Comparison of ENCODE assay signal across 9 cellular contexts in genomic region chr3:195450731-195451229, GRCh38. TPM values are rescaled to one million over a fixed set of nuclear protein-coding genes. Genes with fewer than 3 reads are reported as not detected.
DNase-seq lines count a peak whose midpoint lies in the region; FAIRE-seq and TF ChIP-seq lines count a peak whose summit lies in the region.
"Had no signal": no experiment of that assay in that cellular context is flagged by ENCODE, and none has a peak within 500 bp of the region (broad histone marks: within the 10 kb centered on the region; RNA-seq: fewer than 3 reads in every experiment).

No MANE protein-coding gene starts in this region.

- H3K9me3 ChIP-seq in esophagus (ENCODE audit: control insufficient read depth in 2 of 2, insufficient read depth in 1 of 2, low read depth in 1 of 2, low read length in 1 of 2) (no peaks in the 10 kb centered on the region), osteoblast (ENCODE audit: low read depth, low read length) (no peaks in the 10 kb centered on the region), ascending aorta (no peaks in the 10 kb centered on the region), colonic mucosa (no peaks in the 10 kb centered on the region)

- TF ChIP-seq CTCF in D721Med (IDR thresholded peaks at IDR 0.05; ENCODE audit: insufficient read depth, missing control alignments) (no peak), osteoblast (IDR thresholded peaks at IDR 0.05; ENCODE audit: extremely low read depth, low read depth, low read length) (no peak), GM13977 (IDR thresholded peaks at IDR 0.05; ENCODE audit: extremely low read depth, insufficient read depth, missing control alignments) (no peak), ascending aorta (IDR thresholded peaks at IDR 0.05) (no peak), colonic mucosa (IDR thresholded peaks at IDR 0.05) (no peak)

- no peak overlapping the region for H3K9ac ChIP-seq in colonic mucosa (ENCODE audit: low read depth in 2 of 2, low read length in 2 of 2)

- H4K20me1 ChIP-seq in osteoblast (ENCODE audit: insufficient read depth, low read length) = no peaks in the 10 kb centered on the region

- WGBS in esophagus, 2 donors = 41 to 54% methylated on average over 5 of the region's 5 CpGs

- no peaks in the 10 kb centered on the region for H3K79me2 ChIP-seq in osteoblast (ENCODE audit: insufficient read depth, low read length)

- intact Hi-C loops in ascending aorta (cut with DNase I) = no loop called here
- intact Hi-C loops in colonic mucosa (cut with DNase I) = no loop called here

- H3K4me3 ChIP-seq in esophagus (ENCODE audit: low read depth in 1 of 2, low read length in 2 of 2) (no peak overlapping the region), osteoblast (ENCODE audit: insufficient read depth, low read length) (no peak overlapping the region), ascending aorta (no peak overlapping the region), colonic mucosa (no peak overlapping the region)

- H3K27ac ChIP-seq in esophagus (ENCODE audit: low read depth in 2 of 2, low read length in 1 of 2) (peak overlapping the region; percentile 12 to 70), osteoblast (ENCODE audit: low read depth, low read length) (no peak overlapping the region), ascending aorta (no peak overlapping the region), colonic mucosa (no peak overlapping the region)

- no peak overlapping the region for H3K4me2 ChIP-seq in osteoblast (ENCODE audit: insufficient read depth, low read length)

- H3K36me3 ChIP-seq in esophagus (ENCODE audit: control insufficient read depth in 2 of 2, insufficient read depth in 2 of 2, low read length in 1 of 2) = no peaks in the 10 kb centered on the region
- H3K36me3 ChIP-seq in osteoblast (ENCODE audit: insufficient read depth, low read length) = no peaks in the 10 kb centered on the region
- no peaks in the 10 kb centered on the region for H3K36me3 ChIP-seq in ascending aorta
- no peaks in the 10 kb centered on the region for H3K36me3 ChIP-seq in colonic mucosa

- peak overlapping the region; percentile 87 for H2AFZ ChIP-seq in osteoblast (ENCODE audit: low read length)

- in situ Hi-C loops in GM13977 (cut with MboI; ENCODE audit: low pct_unique_long_range_greater_than_20kb, low sequenced_read_pairs, unreplicated experiment) = no loop called here

- H3K27me3 ChIP-seq in esophagus (ENCODE audit: control insufficient read depth in 1 of 2, insufficient read depth in 2 of 2, low read length in 2 of 2) (no peaks in the 10 kb centered on the region), osteoblast (ENCODE audit: insufficient read depth, low read length) (peaks cover 2% of the 10 kb centered on the region), ascending aorta (no peaks in the 10 kb centered on the region), colonic mucosa (no peaks in the 10 kb centered on the region)

- FAIRE-seq in D721Med (lab: Jason Lieb, UNC) = no peak
- FAIRE-seq: HTR-8/SVneo had no signal

- H3K4me1 ChIP-seq in esophagus (ENCODE audit: control insufficient read depth in 2 of 2, insufficient read depth in 2 of 2, low read length in 1 of 2) = no peaks in the 10 kb centered on the region
- no peaks in the 10 kb centered on the region for H3K4me1 ChIP-seq in osteoblast (ENCODE audit: insufficient read depth, low read length)
- H3K4me1 ChIP-seq in ascending aorta = no peaks in the 10 kb centered on the region
- no peaks in the 10 kb centered on the region for H3K4me1 ChIP-seq in colonic mucosa

- peak; percentile 35 for DNase-seq in D721Med (ENCODE audit: insufficient read length, low spot score)
- peak; percentile 66 for DNase-seq in NCI-H2171 (lab: John Stamatoyannopoulos, UW)
- peak; percentile 79 for DNase-seq in osteoblast (ENCODE audit: insufficient read length, low spot score, missing footprints)
- no peak for DNase-seq in GM13977 (ENCODE audit: low spot score)
- DNase-seq in ascending aorta (ENCODE audit: low spot score in 2 of 2) = no peak
- DNase-seq in SK-N-DZ (ENCODE audit: low spot score) = no peak
- DNase-seq in colonic mucosa = no peak

RNA-seq across cellular contexts. Expression of gene ACAP2, which starts 8.0 kb away (rescaled TPM):
- 10 to 100 TPM; 11.9 to 12.5 TPM for polyA plus RNA-seq in esophagus
- 115 and 121 TPM in 2 replicates for total RNA-seq in osteoblast
- total RNA-seq in ascending aorta = 20.4 TPM
- 22.6 and 26.1 TPM in 2 replicates for polyA plus RNA-seq in SK-N-DZ (2014; cell fraction: cytosol; rRNA removed)
- polyA plus RNA-seq in SK-N-DZ (2014; cell fraction: nucleus; rRNA removed) = 22.9 and 24.5 TPM in 2 replicates
- total RNA-seq in colonic mucosa = 10 to 100 TPM; 48.8 to 62.4 TPM

Comparison
In these comparisons a context has a peak if more than half of its experiments do, and no peak if none do; other contexts are left out.
1. DNase-seq: peak in D721Med (single experiment), NCI-H2171 (single experiment) and osteoblast (single experiment); none in GM13977 (single experiment), ascending aorta (0 of 2), SK-N-DZ (single experiment) and colonic mucosa (single experiment).
2. H3K27ac ChIP-seq: peak in esophagus (2 of 2); none in osteoblast (single experiment), ascending aorta (0 of 2) and colonic mucosa (single experiment).